ENCODE assay signal across 13 cellular contexts in genomic region chr10:16681525-16681924, GRCh38.
DNase-seq lines count a peak whose midpoint lies in the region; ATAC-seq, FAIRE-seq and TF ChIP-seq lines count a peak whose summit lies in the region.
"Had no signal": no experiment of that assay in that cellular context is flagged by ENCODE, and none has a peak within 500 bp of the region (broad histone marks: within the 10 kb centered on the region; RNA-seq: fewer than 3 reads in every experiment).

No MANE protein-coding gene starts in this region.

- no peak overlapping the region for H3K9ac ChIP-seq in colonic mucosa (ENCODE audit: low read depth in 2 of 2, low read length in 2 of 2)
- H3K9ac ChIP-seq: BLaER1 treated with 17β-estradiol and CSF1 and Interleukin-3, amounts not matched to agents 10 nM and 100 nM had no signal

- H3K36me3 ChIP-seq in colonic mucosa, result no peaks in the 10 kb centered on the region

- H3K4me3 ChIP-seq in choroid plexus epithelial cell (ENCODE audit: low read depth, low read length) (no peak overlapping the region), colonic mucosa (no peak overlapping the region)
- H3K4me3 ChIP-seq: BLaER1 treated with 17β-estradiol and CSF1 and Interleukin-3, amounts not matched to agents 10 nM and 100 nM; GM23338 had no signal

- TF ChIP-seq CTCF in choroid plexus epithelial cell (conservative IDR thresholded peaks at IDR 0.05; ENCODE audit: low read depth, low read length) (no peak), colonic mucosa (IDR thresholded peaks at IDR 0.05) (no peak)

- TF ChIP-seq POLR2A in GM12892 (IDR thresholded peaks at IDR 0.05; ENCODE audit: low read depth, low read length), result no peak

- H3K27ac ChIP-seq in colonic mucosa, result no peak overlapping the region
- H3K27ac ChIP-seq: BLaER1 treated with 17β-estradiol and CSF1 and Interleukin-3, amounts not matched to agents 10 nM and 100 nM had no signal

- no peaks in the 10 kb centered on the region for H3K27me3 Mint-ChIP-seq in activated naive CD8-positive, alpha-beta T cell treated with anti-CD3 and anti-CD28 coated beads, Interleukin-2, amount 50 U/mL, for 24 hours
- H3K27me3 Mint-ChIP-seq in activated naive CD8-positive, alpha-beta T cell treated with anti-CD3 and anti-CD28 coated beads for 36 hours, result no peaks in the 10 kb centered on the region
- H3K27me3 Mint-ChIP-seq in stimulated activated naive B cell treated with anti-CD40 and anti-IgM and Interleukin-4, amounts not matched to agents 10 μg/mL and 1 μg/mL and 100 μg/mL, for 72 hours, result no peaks in the 10 kb centered on the region
- H3K27me3 Mint-ChIP-seq: CD4-positive, CD25-positive, alpha-beta regulatory T cell; IgD-negative memory B cell had no signal

- peaks cover 4% of the 10 kb centered on the region for H3K9me3 Mint-ChIP-seq in activated naive CD8-positive, alpha-beta T cell treated with anti-CD3 and anti-CD28 coated beads, Interleukin-2, amount 50 U/mL, for 24 hours
- peaks cover 6% of the 10 kb centered on the region for H3K9me3 Mint-ChIP-seq in activated naive CD8-positive, alpha-beta T cell treated with anti-CD3 and anti-CD28 coated beads for 36 hours
- peaks cover 3 to 6% of the 10 kb centered on the region in 2 donors for H3K9me3 Mint-ChIP-seq in stimulated activated naive B cell treated with anti-CD40 and anti-IgM and Interleukin-4, amounts not matched to agents 10 μg/mL and 1 μg/mL and 100 μg/mL, for 72 hours
- H3K9me3 Mint-ChIP-seq: GM23338 had no signal

- no peak overlapping the region for H3K4me3 Mint-ChIP-seq in activated naive CD8-positive, alpha-beta T cell treated with anti-CD3 and anti-CD28 coated beads, Interleukin-2, amount 50 U/mL, for 24 hours
- H3K4me3 Mint-ChIP-seq in activated naive CD8-positive, alpha-beta T cell treated with anti-CD3 and anti-CD28 coated beads for 36 hours, result no peak overlapping the region
- no peak overlapping the region for H3K4me3 Mint-ChIP-seq in stimulated activated naive B cell treated with anti-CD40 and anti-IgM and Interleukin-4, amounts not matched to agents 10 μg/mL and 1 μg/mL and 100 μg/mL, for 72 hours
- H3K4me3 Mint-ChIP-seq: CD4-positive, CD25-positive, alpha-beta regulatory T cell; GM23338; IgD-negative memory B cell had no signal

- H3K27me3 ChIP-seq in colonic mucosa, result no peaks in the 10 kb centered on the region
- H3K27me3 ChIP-seq: BLaER1 treated with 17β-estradiol and CSF1 and Interleukin-3, amounts not matched to agents 10 nM and 100 nM had no signal

- H3K4me1 ChIP-seq in colonic mucosa, result no peaks in the 10 kb centered on the region
- H3K4me1 ChIP-seq: BLaER1 treated with 17β-estradiol and CSF1 and Interleukin-3, amounts not matched to agents 10 nM and 100 nM had no signal

- intact Hi-C loops in colonic mucosa (cut with DNase I), result no loop called here

- FAIRE-seq in GM12892 (lab: Jason Lieb, UNC), result no peak

- no peaks in the 10 kb centered on the region for H3K9me3 ChIP-seq in colonic mucosa

- peak overlapping the region; percentile 4 for H3K27ac Mint-ChIP-seq in activated naive CD8-positive, alpha-beta T cell treated with anti-CD3 and anti-CD28 coated beads, Interleukin-2, amount 50 U/mL, for 24 hours
- no peak overlapping the region for H3K27ac Mint-ChIP-seq in activated naive CD8-positive, alpha-beta T cell treated with anti-CD3 and anti-CD28 coated beads for 36 hours
- no peak overlapping the region for H3K27ac Mint-ChIP-seq in stimulated activated naive B cell treated with anti-CD40 and anti-IgM and Interleukin-4, amounts not matched to agents 10 μg/mL and 1 μg/mL and 100 μg/mL, for 72 hours
- H3K27ac Mint-ChIP-seq: CD4-positive, CD25-positive, alpha-beta regulatory T cell; GM23338; IgD-negative memory B cell had no signal

- peaks cover 5% of the 10 kb centered on the region for H3K4me1 Mint-ChIP-seq in activated naive CD8-positive, alpha-beta T cell treated with anti-CD3 and anti-CD28 coated beads, Interleukin-2, amount 50 U/mL, for 24 hours
- H3K4me1 Mint-ChIP-seq in activated naive CD8-positive, alpha-beta T cell treated with anti-CD3 and anti-CD28 coated beads for 36 hours, result peaks cover 2% of the 10 kb centered on the region
- H3K4me1 Mint-ChIP-seq in stimulated activated naive B cell treated with anti-CD40 and anti-IgM and Interleukin-4, amounts not matched to agents 10 μg/mL and 1 μg/mL and 100 μg/mL, for 72 hours, result peaks cover 0 to 1% of the 10 kb centered on the region in 2 donors

- H3K36me3 Mint-ChIP-seq in activated naive CD8-positive, alpha-beta T cell treated with anti-CD3 and anti-CD28 coated beads, Interleukin-2, amount 50 U/mL, for 24 hours (ENCODE audit: low read depth), result peaks cover 33% of the 10 kb centered on the region
- H3K36me3 Mint-ChIP-seq in activated naive CD8-positive, alpha-beta T cell treated with anti-CD3 and anti-CD28 coated beads for 36 hours, result peaks cover 55% of the 10 kb centered on the region
- peaks cover 37 to 40% of the 10 kb centered on the region in 2 donors for H3K36me3 Mint-ChIP-seq in stimulated activated naive B cell treated with anti-CD40 and anti-IgM and Interleukin-4, amounts not matched to agents 10 μg/mL and 1 μg/mL and 100 μg/mL, for 72 hours

- peak; percentile 61 for ATAC-seq in activated naive CD8-positive, alpha-beta T cell treated with anti-CD3 and anti-CD28 coated beads, Interleukin-2, amount 50 U/mL, for 24 hours
- peak; percentile 48 to 54 for ATAC-seq in stimulated activated naive B cell treated with anti-CD40 and anti-IgM and Interleukin-4, amounts not matched to agents 10 μg/mL and 1 μg/mL and 100 μg/mL, for 72 hours (replicated peaks)
- ATAC-seq: GM23338 had no signal

- DNase-seq in activated naive CD8-positive, alpha-beta T cell treated with anti-CD3 and anti-CD28 coated beads, Interleukin-2, amount 50 U/mL, for 24 hours, result no peak
- DNase-seq in activated naive CD8-positive, alpha-beta T cell treated with anti-CD3 and anti-CD28 coated beads for 36 hours, result no peak
- DNase-seq in choroid plexus epithelial cell (ENCODE audit: low read depth) (peak; percentile 5), colonic mucosa (no peak), GM12892 (ENCODE audit: insufficient read length) (no peak)
- no peak for DNase-seq in stimulated activated naive B cell treated with anti-CD40 and anti-IgM and Interleukin-4, amounts not matched to agents 10 μg/mL and 1 μg/mL and 100 μg/mL, for 72 hours
- DNase-seq: CD4-positive, CD25-positive, alpha-beta regulatory T cell; DMS53; GF-D8; H7 had no signal
